Comparison of ENCODE assay signal across 8 cellular contexts in genomic region chr2:130342020-130342532, GRCh38. TPM values are rescaled to one million over a fixed set of nuclear protein-coding genes. Genes with fewer than 3 reads are reported as not detected.
DNase-seq lines count a peak whose midpoint lies in the region; ATAC-seq and TF ChIP-seq lines count a peak whose summit lies in the region.

No MANE protein-coding gene starts in this region.

- peaks cover 12% of the 10 kb centered on the region for H3K36me3 ChIP-seq in ES-I3 (ENCODE audit: insufficient read depth, low read length)
- peaks cover 11% of the 10 kb centered on the region for H3K36me3 ChIP-seq in neural cell (ENCODE audit: insufficient read depth, low read length)

- no peaks in the 10 kb centered on the region; a peak in 1 of 5 replicates for H3K9me3 Mint-ChIP-seq in H9
- H3K9me3 Mint-ChIP-seq in stimulated activated naive CD8-positive, alpha-beta T cell treated with anti-CD3 and anti-CD28 coated beads, Interleukin-15, amount 100 ng/mL, for 72 hours, result no peaks in the 10 kb centered on the region

- H2BK12ac ChIP-seq in H9 (ENCODE audit: insufficient read length, low read depth, low read length), result no peak overlapping the region

- peak overlapping the region; percentile 88 for H3K4me3 ChIP-seq in neural cell (ENCODE audit: low read length)

- peak overlapping the region; percentile 100 for H3K4me3 Mint-ChIP-seq in H9
- peak overlapping the region; percentile 99 to 100 for H3K4me3 Mint-ChIP-seq in stimulated activated naive CD8-positive, alpha-beta T cell treated with anti-CD3 and anti-CD28 coated beads, Interleukin-15, amount 100 ng/mL, for 72 hours

- H3K18ac ChIP-seq in H9 (ENCODE audit: insufficient read length, low read depth, low read length), result peak overlapping the region; percentile 68

- H3K27me3 ChIP-seq in H9 (ENCODE audit: insufficient read depth, low read length) (no peaks in the 10 kb centered on the region), neural cell (ENCODE audit: insufficient read depth, low read depth, low read length) (no peaks in the 10 kb centered on the region)

- ATAC-seq in stimulated activated naive CD8-positive, alpha-beta T cell treated with anti-CD3 and anti-CD28 coated beads, Interleukin-15, amount 100 ng/mL, for 72 hours, result peak; percentile 85

- H3K36me3 Mint-ChIP-seq in H9 (ENCODE audit: insufficient read depth in 1 of 3, low read depth in 3 of 3), result peaks cover 46 to 59% (median 52%) of the 10 kb centered on the region in 3 experiments

- no peaks in the 10 kb centered on the region; the same call in 1 of the 2 replicates for H3K79me2 ChIP-seq in H9 (ENCODE audit: insufficient read depth, low read length)
- H3K79me2 ChIP-seq in neural cell (replicated peaks; ENCODE audit: insufficient read depth, low read length), result peaks cover 4% of the 10 kb centered on the region

- peaks cover 14% of the 10 kb centered on the region in 2 experiments for H3K4me1 Mint-ChIP-seq in H9
- peaks cover 50% of the 10 kb centered on the region for H3K4me1 Mint-ChIP-seq in stimulated activated naive CD8-positive, alpha-beta T cell treated with anti-CD3 and anti-CD28 coated beads, Interleukin-15, amount 100 ng/mL, for 72 hours

- H3K27ac ChIP-seq in H9 (ENCODE audit: insufficient read length, low read depth, low read length) (peak overlapping the region; percentile 61), neural cell (ENCODE audit: low read length) (peak overlapping the region; percentile 98)

- no peaks in the 10 kb centered on the region for H3F3A ChIP-seq in neural cell (ENCODE audit: insufficient read depth, low read length, poor library complexity, severe bottlenecking)

- no peak overlapping the region for H4K91ac ChIP-seq in H9 (ENCODE audit: insufficient read length, low read depth, low read length)

- no CpG with 5 or more reads among the region's 24 CpGs for WGBS in H9 (ENCODE audit: extremely low coverage, insufficient read length, low lambda C conversion rate)

- peaks cover 3% of the 10 kb centered on the region for H3K4me1 ChIP-seq in ES-I3 (ENCODE audit: insufficient read depth, low read length)
- H3K4me1 ChIP-seq in H9 (ENCODE audit: insufficient read depth, low read length), result peaks cover 7% of the 10 kb centered on the region; the same call in 1 of the 2 replicates

- no peak overlapping the region for H3K23ac ChIP-seq in H9 (ENCODE audit: insufficient read length, low read depth, low read length)

- H2AK5ac ChIP-seq in H9 (ENCODE audit: insufficient read length, low read length), result no peak overlapping the region

- H2BK120ac ChIP-seq in H9 (ENCODE audit: low read depth, low read length, poor library complexity, severe bottlenecking), result no peak overlapping the region

- peak; percentile 96 for DNase-seq in H9
- peak; percentile 94 for DNase-seq in M059J (ENCODE audit: low read depth)
- peak; percentile 95 for DNase-seq in activated effector memory CD4-positive, alpha-beta T cell treated with anti-CD3 and anti-CD28 coated beads, Interleukin-2, amount 50 U/mL, for 16 hours
- DNase-seq in fibroblast of the conjunctiva (ENCODE audit: low read depth), result peak; percentile 90
- DNase-seq in stimulated activated naive CD8-positive, alpha-beta T cell treated with anti-CD3 and anti-CD28 coated beads, Interleukin-15, amount 100 ng/mL, for 72 hours, result peak; percentile 85 to 92

- H3K27ac Mint-ChIP-seq in H9, result peak overlapping the region; percentile 99 to 100 (median 99)
- H3K27ac Mint-ChIP-seq in stimulated activated naive CD8-positive, alpha-beta T cell treated with anti-CD3 and anti-CD28 coated beads, Interleukin-15, amount 100 ng/mL, for 72 hours, result peak overlapping the region; percentile 98 to 100

- no peak overlapping the region for H2BK20ac ChIP-seq in H9 (ENCODE audit: low read depth, low read length, poor library complexity, severe bottlenecking)

- no peak overlapping the region for H4K5ac ChIP-seq in H9 (ENCODE audit: insufficient read length, low read depth, low read length)

- H4K8ac ChIP-seq in H9 (replicated peaks; ENCODE audit: insufficient read length, low read depth, low read length), result no peak overlapping the region

- no peak overlapping the region for H2BK15ac ChIP-seq in H9 (ENCODE audit: low read depth, low read length)

- H3K9me3 ChIP-seq in ES-I3 (ENCODE audit: control insufficient read depth, insufficient read depth, low read length) (no peaks in the 10 kb centered on the region), H9 (ENCODE audit: control insufficient read depth, low read depth, low read length) (no peaks in the 10 kb centered on the region), neural cell (ENCODE audit: low read length) (no peaks in the 10 kb centered on the region)

- peak overlapping the region; percentile 52; the same call in 1 of the 2 replicates for H3K14ac ChIP-seq in H9 (ENCODE audit: insufficient read depth, low read length)

- H2BK5ac ChIP-seq in H9 (ENCODE audit: insufficient read length, low read length), result no peak overlapping the region

- peak; percentile 60 for TF ChIP-seq POLR2A in Raji (IDR thresholded peaks at IDR 0.05; ENCODE audit: insufficient read depth, low read depth, low read length)

- no peak overlapping the region for H3T11ph ChIP-seq in H9 (ENCODE audit: low read length)

- H2AFZ ChIP-seq in H9 (ENCODE audit: low read length) (no peak overlapping the region), neural cell (ENCODE audit: low read depth, low read length) (peak overlapping the region; percentile 88)

- H3K56ac ChIP-seq in H9 (ENCODE audit: insufficient read length, low read depth, low read length), result no peak overlapping the region

- H3K4me2 ChIP-seq in H9 (ENCODE audit: insufficient read depth, insufficient read length, low read length) (peak overlapping the region; percentile 49), neural cell (ENCODE audit: low read length) (no peak overlapping the region)

- H4K20me1 ChIP-seq in H9 (ENCODE audit: control insufficient read depth, insufficient read depth, insufficient read length), result no peaks in the 10 kb centered on the region
- no peaks in the 10 kb centered on the region for H4K20me1 ChIP-seq in neural cell (ENCODE audit: insufficient read depth)

- H3K79me1 ChIP-seq in H9 (ENCODE audit: insufficient read depth, low read depth, low read length, poor library complexity, severe bottlenecking), result no peaks in the 10 kb centered on the region

- H3K23me2 ChIP-seq in H9 (ENCODE audit: insufficient read length, low read depth, low read length, poor library complexity, severe bottlenecking), result peaks cover 5% of the 10 kb centered on the region

- H3K4ac ChIP-seq in H9 (ENCODE audit: low read depth, low read length), result no peak overlapping the region

- H3K9me2 ChIP-seq in neural cell (ENCODE audit: insufficient read depth, low read length), result no peaks in the 10 kb centered on the region

- H3K27me3 Mint-ChIP-seq in H9 (ENCODE audit: low read depth), result peaks cover under 1% of the 10 kb centered on the region; the same call in 1 of the 2 replicates
- H3K27me3 Mint-ChIP-seq in stimulated activated naive CD8-positive, alpha-beta T cell treated with anti-CD3 and anti-CD28 coated beads, Interleukin-15, amount 100 ng/mL, for 72 hours, result no peaks in the 10 kb centered on the region

- no peak for TF ChIP-seq CTCF in H9 (conservative IDR thresholded peaks at IDR 0.05)
- TF ChIP-seq CTCF in neural cell (IDR thresholded peaks at IDR 0.05; ENCODE audit: poor library complexity, severe bottlenecking), result peak; percentile 27

- TF ChIP-seq RAD21 in neural cell (conservative IDR thresholded peaks at IDR 0.05), result no peak

- H3K9ac ChIP-seq in ES-I3 (ENCODE audit: low read depth, low read length) (peak overlapping the region; percentile 69), H9 (ENCODE audit: extremely low read depth, insufficient read length, low read length) (peak overlapping the region; percentile 78), neural cell (ENCODE audit: low read length) (peak overlapping the region; percentile 88)

- TF ChIP-seq EP300 in neural cell (conservative IDR thresholded peaks at IDR 0.05; ENCODE audit: poor library complexity, severe bottlenecking), result peak; percentile 20

TF ChIP-seq in neural cell, 6 proteins besides CTCF, POLR2A, EP300 and RAD21:
- no peak for TF ChIP-seq REST (IDR thresholded peaks at IDR 0.05; ENCODE audit: borderline replicate concordance)
- TF ChIP-seq TAF1 (IDR thresholded peaks at IDR 0.05; ENCODE audit: low read depth), result peak; percentile 49
- peak; percentile 67 for TF ChIP-seq MXI1 (conservative IDR thresholded peaks at IDR 0.05; ENCODE audit: poor library complexity, severe bottlenecking)
- peak; percentile 25 for TF ChIP-seq SMC3 (conservative IDR thresholded peaks at IDR 0.05; ENCODE audit: poor library complexity)
- TF ChIP-seq EZH2 (IDR thresholded peaks at IDR 0.05; ENCODE audit: borderline replicate concordance, insufficient read depth, low read length, poor library complexity, severe bottlenecking), result no peak
- TF ChIP-seq POLR2AphosphoS5 (IDR thresholded peaks at IDR 0.05), result peak; percentile 64
TF ChIP-seq in neural cell: peak in this region for 4.

RNA-seq across cellular contexts. Expression of gene IMP4, which starts 0.6 kb away (rescaled TPM):
- total RNA-seq in H9 (2021), result 92.9 and 101 TPM in 2 replicates
- 91.1 and 97.3 TPM in 2 replicates for total RNA-seq in M059J (2014; rRNA removed; shearing (Covaris generic))
- polyA plus RNA-seq in neural cell, result 78.0 and 81.4 TPM in 2 replicates
- 49.2 and 51.6 TPM in 2 replicates for polyA minus RNA-seq in neural cell

RNA-seq across cellular contexts. Expression of gene PTPN18, which starts 13.8 kb away (rescaled TPM):
- 13.0 and 16.3 TPM in 2 replicates for total RNA-seq in H9 (2021)
- total RNA-seq in M059J (2014; rRNA removed; shearing (Covaris generic)), result 16.5 and 19.0 TPM in 2 replicates
- polyA plus RNA-seq in neural cell, result 4.2 and 13.3 TPM in 2 replicates
- polyA minus RNA-seq in neural cell, result 8.5 and 10.8 TPM in 2 replicates

Comparison
In these comparisons a context has a peak if more than half of its experiments do, and no peak if none do; other contexts are left out.
1. Peak in every context shown above with its lines: DNase-seq, ATAC-seq, H3K4me3 ChIP-seq and H3K27ac ChIP-seq.